8 cellular contexts compared by ENCODE assay signal in the genomic region with DNA sequence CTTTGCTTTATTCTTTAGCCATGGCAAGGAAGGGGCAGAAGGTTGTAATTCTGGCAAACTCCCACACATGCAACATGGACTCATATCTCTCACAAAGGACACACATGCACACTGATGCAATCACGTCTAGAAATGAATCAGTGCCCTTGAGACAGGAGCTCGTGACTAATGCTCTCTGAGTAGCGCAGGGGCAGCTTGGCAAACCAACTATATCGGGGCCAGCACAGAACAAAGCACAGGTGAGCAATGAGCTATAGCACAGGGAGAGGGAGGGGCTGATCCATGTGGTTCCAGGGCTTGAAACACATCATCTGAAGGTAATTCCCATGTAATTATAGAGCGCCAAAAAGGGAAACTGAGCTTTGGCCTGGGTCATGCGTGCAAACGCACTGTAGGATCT.
DNase-seq lines count a peak whose midpoint lies in the region; ATAC-seq and TF ChIP-seq lines count a peak whose summit lies in the region.

No MANE protein-coding gene starts in this region.

- peak; percentile 45 for DNase-seq in GM13977 (ENCODE audit: low spot score)
- DNase-seq in IMR-90, result peak; percentile 97
- peak; percentile 34 for DNase-seq in activated T-helper 9 cell treated with anti-CD3 and anti-CD28 coated beads, Interleukin-2, amount 50 U/mL, for 16 hours (ENCODE audit: low read depth)
- DNase-seq in mucosa of descending colon, result no peak
- DNase-seq in dorsolateral prefrontal cortex, result no peak
- DNase-seq in Kasumi-1 (lab: John Stamatoyannopoulos, UW), result no peak
- DNase-seq in NCI-H2227 treated with DMSO at 0.1 percent for 48 hours (lab: John Stamatoyannopoulos, UW), result no peak

- peak overlapping the region; percentile 65 for H2BK15ac ChIP-seq in IMR-90 (ENCODE audit: low read depth, low read length)

- CTCF ChIA-PET in IMR-90 (lab: Yijun Ruan, JAX), result interaction anchor here (0.6 to 1.1 kb wide), 2 partner anchors 46 to 142 kb away, joined by 3 read pairs; no protein-coding TSS in a partner anchor

- peak overlapping the region; percentile 89 for H2AK5ac ChIP-seq in IMR-90 (ENCODE audit: low read depth, low read length)

- H2AFZ ChIP-seq in IMR-90 (replicated peaks; ENCODE audit: low read length, poor library complexity), result peak overlapping the region; percentile 56

- dilution Hi-C loops in IMR-90 (cut with HindIII; ENCODE audit: low sequenced_read_pairs, unreplicated experiment), result no loop called here

- H4K5ac ChIP-seq in IMR-90 (ENCODE audit: low read depth, low read length), result peak overlapping the region; percentile 66

- H3K9me3 ChIP-seq in IMR-90 (ENCODE audit: control insufficient read depth, insufficient read depth, low read length) (no peaks in the 10 kb centered on the region), mucosa of descending colon (no peaks in the 10 kb centered on the region)

- H2BK5ac ChIP-seq in IMR-90 (ENCODE audit: low read depth, low read length, poor library complexity, severe bottlenecking), result peak overlapping the region; percentile 62

- TF ChIP-seq POLR2A in IMR-90 (IDR thresholded peaks at IDR 0.05; ENCODE audit: low read depth, low read length), result no peak

- peak overlapping the region; percentile 90 for H3K4ac ChIP-seq in IMR-90 (ENCODE audit: low read depth, low read length)

- H4K8ac ChIP-seq in IMR-90 (ENCODE audit: low read depth in 2 of 2, low read length in 2 of 2), result peak overlapping the region; percentile 18 to 74; a peak in 3 of 4 replicates

- peak overlapping the region; percentile 86 for H3K23ac ChIP-seq in IMR-90 (ENCODE audit: low read depth, low read length)

- H3K9me1 ChIP-seq in IMR-90 (ENCODE audit: insufficient read depth, low read length), result peaks cover 7% of the 10 kb centered on the region

- H3K4me2 ChIP-seq in IMR-90 (ENCODE audit: low read depth, low read length), result peak overlapping the region; percentile 47

- H3K56ac ChIP-seq in IMR-90 (ENCODE audit: extremely low read depth, insufficient read depth, low read length), result peak overlapping the region; percentile 69; the same call in 1 of the 2 replicates

- H2BK120ac ChIP-seq in IMR-90 (ENCODE audit: low read depth, low read length), result peak overlapping the region; percentile 91

- H3K18ac ChIP-seq in IMR-90 (ENCODE audit: low read depth, low read length), result peak overlapping the region; percentile 80

- H3K79me1 ChIP-seq in IMR-90 (ENCODE audit: low read depth in 1 of 2, low read length in 2 of 2), result peaks cover 0 to 4% of the 10 kb centered on the region in 2 experiments; a peak in 1 of 4 replicates

- H3K36me3 ChIP-seq in IMR-90 (ENCODE audit: control insufficient read depth, insufficient read depth, low read length), result no peaks in the 10 kb centered on the region
- H3K36me3 ChIP-seq in mucosa of descending colon (ENCODE audit: low read depth), result no peaks in the 10 kb centered on the region

- no peaks in the 10 kb centered on the region for H4K20me1 ChIP-seq in IMR-90 (ENCODE audit: insufficient read depth, low read length)

- H3K4me1 ChIP-seq in IMR-90 (ENCODE audit: control insufficient read depth, insufficient read depth, low read length) (peaks cover 14% of the 10 kb centered on the region), mucosa of descending colon (ENCODE audit: low read depth) (no peaks in the 10 kb centered on the region)

- peak overlapping the region; percentile 93 for H2BK20ac ChIP-seq in IMR-90 (ENCODE audit: low read depth, low read length)

- ATAC-seq in GM21576 (IDR thresholded peaks at IDR 0.05; ENCODE audit: unreplicated experiment), result peak; percentile 59
- peak; percentile 7; the same call in 1 of the 2 replicates for ATAC-seq in IMR-90 (ENCODE audit: low read depth)
- ATAC-seq in mucosa of descending colon, result peak; percentile 24

- peak overlapping the region; percentile 92 for H4K91ac ChIP-seq in IMR-90 (ENCODE audit: insufficient read depth, low read depth, low read length)

- 14% methylated on average over 1 of the region's 7 CpGs; no CpG with 5 or more reads in 1 of the 2 experiments for WGBS in IMR-90 (ENCODE audit: extremely low coverage in 2 of 2, insufficient read length in 1 of 2), 2 experiments

- TF ChIP-seq CTCF in GM13977 (IDR thresholded peaks at IDR 0.05; ENCODE audit: extremely low read depth, insufficient read depth, missing control alignments), result no peak
- no peak for TF ChIP-seq CTCF in IMR-90 (conservative IDR thresholded peaks at IDR 0.05; ENCODE audit: low read depth, low read length)
- TF ChIP-seq CTCF in mucosa of descending colon (IDR thresholded peaks at IDR 0.05), result no peak
- TF ChIP-seq CTCF in dorsolateral prefrontal cortex (IDR thresholded peaks at IDR 0.05 in 54 of 56, conservative IDR thresholded peaks at IDR 0.05 in 2 of 56; ENCODE audit: low read depth in 1 of 56, partially characterized antibody in 56 of 56), result no peak

- no peak overlapping the region for H3K4me3 ChIP-seq in IMR-90 (ENCODE audit: insufficient read depth, low read depth, low read length)
- H3K4me3 ChIP-seq in mucosa of descending colon, result no peak overlapping the region
- no peak overlapping the region for H3K4me3 ChIP-seq in dorsolateral prefrontal cortex

- in situ Hi-C loops in GM13977 (cut with MboI; ENCODE audit: low pct_unique_long_range_greater_than_20kb, low sequenced_read_pairs, unreplicated experiment), result no loop called here
- in situ Hi-C loops in IMR-90 (cut with MboI; ENCODE audit: low sequenced_read_pairs), result no loop called here

- TF ChIP-seq RAD21 in IMR-90 (IDR thresholded peaks at IDR 0.05; ENCODE audit: low read length), result peak; percentile 14; the same call in 1 of the 2 replicates

- no peak overlapping the region; the same call in 1 of the 2 replicates for H3K9ac ChIP-seq in IMR-90 (ENCODE audit: low read depth, low read length)

- intact Hi-C loops in IMR-90 (cut with micrococcal nuclease), result loop anchor here (5.0 kb wide), 2 partner anchors 149 to 349 kb away; no protein-coding TSS in a partner anchor
- intact Hi-C loops in mucosa of descending colon (cut with DNase I, micrococcal nuclease), result loop anchor here in 1 of 2 donors (10.0 kb wide), 1 partner anchor 166 kb away; a partner anchor contains a TSS
- intact Hi-C loops in dorsolateral prefrontal cortex (cut with DNase I), result loop anchor here (5.0 to 10.0 kb wide), 2 partner anchors 126 to 166 kb away; a partner anchor contains a TSS

- peak overlapping the region; percentile 34 for H2AK9ac ChIP-seq in IMR-90 (replicated peaks; ENCODE audit: low read depth, low read length, poor library complexity)

- H3K27me3 ChIP-seq in IMR-90 (ENCODE audit: control insufficient read depth, insufficient read depth, low read length), result no peaks in the 10 kb centered on the region
- H3K27me3 ChIP-seq in dorsolateral prefrontal cortex, result no peaks in the 10 kb centered on the region

- H3K27ac ChIP-seq in IMR-90 (ENCODE audit: insufficient read depth, low read length), result peak overlapping the region; percentile 59
- H3K27ac ChIP-seq in dorsolateral prefrontal cortex, result no peak overlapping the region

- peak overlapping the region; percentile 90 for H3K14ac ChIP-seq in IMR-90 (replicated peaks; ENCODE audit: low read depth, low read length)

- no TSS peak for BruUV-seq in IMR-90 (replicated peaks; lab: Mats Ljungman, UMichigan)

- POLR2A ChIA-PET in IMR-90 (lab: Charles Lee; ENCODE audit: unreplicated experiment), result no interaction called here

TF ChIP-seq in IMR-90, 13 proteins besides CTCF, POLR2A, EP300 and RAD21:
- TF ChIP-seq RFX5 (IDR thresholded peaks at IDR 0.05; ENCODE audit: low read depth, low read length) (no peak), CHD1 (IDR thresholded peaks at IDR 0.05; ENCODE audit: low read depth, low read length) (no peak), MAFK (IDR thresholded peaks at IDR 0.05; ENCODE audit: low read depth, low read length) (no peak), RCOR1 (IDR thresholded peaks at IDR 0.05; ENCODE audit: insufficient replicate concordance, low read length) (peak; percentile 32), SMC3 (IDR thresholded peaks at IDR 0.05; ENCODE audit: low read depth, low read length) (peak; percentile 10; the same call in 1 of the 2 replicates), FOS (IDR thresholded peaks at IDR 0.05; ENCODE audit: low read depth, low read length) (peak; percentile 88), NFE2L2 (IDR thresholded peaks at IDR 0.05; ENCODE audit: low read depth, low read length) (no peak), MXI1 (IDR thresholded peaks at IDR 0.05; ENCODE audit: borderline replicate concordance, low read depth, low read length) (no peak), BHLHE40 (IDR thresholded peaks at IDR 0.05; ENCODE audit: low read depth, low read length) (peak; percentile 81), CEBPB (IDR thresholded peaks at IDR 0.05; ENCODE audit: low read depth, low read length) (peak; percentile 99), MAZ (IDR thresholded peaks at IDR 0.05; ENCODE audit: borderline replicate concordance, low read depth, low read length) (0 out of 2 replicates have a peak, but pooled peaks have one; percentile 43)
- TF ChIP-seq, protein P1, sequence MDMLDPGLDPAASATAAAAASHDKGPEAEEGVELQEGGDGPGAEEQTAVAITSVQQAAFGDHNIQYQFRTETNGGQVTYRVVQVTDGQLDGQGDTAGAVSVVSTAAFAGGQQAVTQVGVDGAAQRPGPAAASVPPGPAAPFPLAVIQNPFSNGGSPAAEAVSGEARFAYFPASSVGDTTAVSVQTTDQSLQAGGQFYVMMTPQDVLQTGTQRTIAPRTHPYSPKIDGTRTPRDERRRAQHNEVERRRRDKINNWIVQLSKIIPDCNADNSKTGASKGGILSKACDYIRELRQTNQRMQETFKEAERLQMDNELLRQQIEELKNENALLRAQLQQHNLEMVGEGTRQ (IDR thresholded peaks at IDR 0.05; ENCODE audit: low read depth, low read length), result peak; percentile 36; the same call in 1 of the 2 replicates
- TF ChIP-seq, protein P2, sequence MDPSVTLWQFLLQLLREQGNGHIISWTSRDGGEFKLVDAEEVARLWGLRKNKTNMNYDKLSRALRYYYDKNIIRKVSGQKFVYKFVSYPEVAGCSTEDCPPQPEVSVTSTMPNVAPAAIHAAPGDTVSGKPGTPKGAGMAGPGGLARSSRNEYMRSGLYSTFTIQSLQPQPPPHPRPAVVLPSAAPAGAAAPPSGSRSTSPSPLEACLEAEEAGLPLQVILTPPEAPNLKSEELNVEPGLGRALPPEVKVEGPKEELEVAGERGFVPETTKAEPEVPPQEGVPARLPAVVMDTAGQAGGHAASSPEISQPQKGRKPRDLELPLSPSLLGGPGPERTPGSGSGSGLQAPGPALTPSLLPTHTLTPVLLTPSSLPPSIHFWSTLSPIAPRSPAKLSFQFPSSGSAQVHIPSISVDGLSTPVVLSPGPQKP (IDR thresholded peaks at IDR 0.05; ENCODE audit: borderline replicate concordance, low read depth, low read length), result no peak
TF ChIP-seq in IMR-90: peak in this region for 7.

Comparison
In these comparisons a context has a peak if more than half of its experiments do, and no peak if none do; other contexts are left out.
1. DNase-seq: peak in GM13977 (single experiment), IMR-90 (single experiment) and activated T-helper 9 cell treated with anti-CD3 and anti-CD28 coated beads, Interleukin-2, amount 50 U/mL, for 16 hours (single experiment); none in mucosa of descending colon (0 of 3), dorsolateral prefrontal cortex (0 of 10), Kasumi-1 (0 of 2) and NCI-H2227 treated with DMSO at 0.1 percent for 48 hours (single experiment).
2. ATAC-seq: peak in every context shown above with its lines; median percentile 59 in GM21576; 24 in mucosa of descending colon; 7 in IMR-90.